Comparison of ENCODE assay signal across 32 cellular contexts in the genomic region with DNA sequence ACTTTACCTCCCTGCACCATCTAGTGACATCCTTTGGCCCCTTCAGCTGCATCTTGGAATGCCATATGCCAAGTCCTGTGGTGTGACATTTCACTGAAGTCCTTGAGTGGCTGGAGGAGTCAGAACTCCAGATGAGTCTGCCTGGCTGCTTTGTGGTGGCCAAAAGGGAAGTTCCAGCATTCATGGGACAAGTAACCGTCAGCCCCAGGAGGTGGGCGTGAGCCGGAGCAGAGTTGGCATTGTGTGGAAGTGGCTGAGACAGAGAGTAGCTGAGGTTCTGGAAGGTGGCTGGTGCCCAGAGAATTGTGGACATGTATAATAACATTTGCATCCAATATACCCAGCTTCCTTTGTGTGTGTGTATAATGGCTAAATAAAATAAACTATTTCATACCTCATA.
"Had no signal": no experiment of that assay in that cellular context is flagged by ENCODE, and none has a peak within 500 bp of the region (broad histone marks: within the 10 kb centered on the region; RNA-seq: fewer than 3 reads in every experiment).

No MANE protein-coding gene starts in this region.

- H3K27me3 ChIP-seq: brain microvascular endothelial cell, dorsolateral prefrontal cortex had no signal

- FAIRE-seq: astrocyte, bronchial epithelial cell, frontal cortex, TTC549 had no signal

- H3K36me3 ChIP-seq: brain microvascular endothelial cell had no signal

- H3K4me3 ChIP-seq: coronary artery, dorsolateral prefrontal cortex had no signal

- DNase-seq: activated CD4-positive, alpha-beta memory T cell treated with anti-CD3 and anti-CD28 coated beads, Interleukin-2, amount 10 ng/mL, durations not matched to agents 7 days and 5 days; activated CD4-positive, alpha-beta T cell treated with anti-CD3 and anti-CD28 coated beads for 1 hour; activated CD4-positive, alpha-beta T cell treated with anti-CD3 and anti-CD28 coated beads for 4 hours; activated CD4-positive, alpha-beta T cell treated with anti-CD3 and anti-CD28 coated beads, Interleukin-2, amount 10 ng/mL, durations not matched to agents 7 days and 5 days; activated CD4-positive, alpha-beta T cell treated with anti-CD3 and anti-CD28 coated beads, Interleukin-2, amount 50 U/mL, for 4 hours; activated CD8-positive, alpha-beta memory T cell treated with anti-CD3 and anti-CD28 coated beads, Interleukin-2, amount 50 U/mL, for 48 hours; activated gamma-delta T cell; activated naive CD4-positive, alpha-beta T cell; activated naive CD4-positive, alpha-beta T cell treated with anti-CD3 and anti-CD28 coated beads, Interleukin-2, amount 10 ng/mL, durations not matched to agents 7 days and 5 days; activated naive CD8-positive, alpha-beta T cell treated with anti-CD3 and anti-CD28 coated beads, Interleukin-2, amount 10 ng/mL, durations not matched to agents 7 days and 5 days; activated T-cell treated with anti-CD3 and anti-CD28 coated beads for 4 hours; activated T-cell treated with anti-CD3 and anti-CD28 coated beads, Interleukin-2, amount 50 U/mL, for 24 hours; activated T-cell treated with anti-CD3 and anti-CD28 coated beads, Interleukin-2, amount 50 U/mL, for 72 hours; amniotic stem cell; anterior cingulate cortex; brain microvascular endothelial cell; dorsolateral prefrontal cortex; effector memory CD4-positive, alpha-beta T cell; endodermal cell; foreskin fibroblast; T-helper 1 cell; T-helper 17 cell; T1000 had no signal

- H3K27ac ChIP-seq: brain microvascular endothelial cell, coronary artery, dorsolateral prefrontal cortex, VCaP had no signal

- ATAC-seq: activated naive CD4-positive, alpha-beta T cell treated with anti-CD3 and anti-CD28 coated beads, Interleukin-2, amount 50 U/mL, for 72 hours; activated T-cell treated with anti-CD3 and anti-CD28 coated beads, Interleukin-2, amount 50 U/mL, for 72 hours; esophagus mucosa; T-helper 17 cell; WTC11 had no signal
